Comparison of ENCODE assay signal across 30 cellular contexts in the genomic region with DNA sequence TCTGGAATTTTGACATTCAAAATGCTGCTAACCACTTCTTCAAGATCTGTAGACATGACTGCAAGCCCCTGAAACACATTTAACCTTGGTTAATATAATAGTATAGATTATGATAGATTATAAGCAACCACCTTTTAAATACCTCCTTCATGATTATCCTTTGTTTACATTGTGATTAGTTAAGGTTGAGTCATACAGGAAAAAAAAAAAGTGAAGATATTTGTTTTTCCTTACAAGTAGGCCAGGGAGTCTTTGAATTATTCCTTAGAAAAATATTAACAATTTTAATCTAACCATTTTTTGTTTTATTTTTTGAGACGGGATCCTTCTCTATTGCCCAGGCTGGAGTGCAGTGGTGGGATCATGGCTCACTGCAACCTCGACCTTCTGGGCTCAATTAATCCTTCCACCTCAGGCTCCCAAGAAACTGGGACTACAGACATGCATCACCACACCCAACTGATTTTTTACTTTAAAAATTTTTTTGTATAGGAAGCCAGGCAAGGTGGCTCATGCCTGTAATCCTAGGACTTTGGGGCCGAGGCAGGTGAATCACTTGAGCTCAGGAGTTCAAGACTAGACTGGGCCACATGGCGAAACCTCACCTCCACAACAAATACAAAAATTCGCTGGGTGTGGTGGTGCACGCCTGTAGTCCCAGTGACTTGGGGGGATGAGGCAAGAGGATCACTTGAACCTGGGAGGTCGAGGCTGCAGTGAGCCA.
DNase-seq lines count a peak whose midpoint lies in the region; ATAC-seq, FAIRE-seq and TF ChIP-seq lines count a peak whose summit lies in the region.
"Had no signal": no experiment of that assay in that cellular context is flagged by ENCODE, and none has a peak within 500 bp of the region (broad histone marks: within the 10 kb centered on the region; RNA-seq: fewer than 3 reads in every experiment).

No MANE protein-coding gene starts in this region.

- no peaks in the 10 kb centered on the region for H3K27me3 ChIP-seq in breast epithelium
- H3K27me3 ChIP-seq: right lobe of liver, transverse colon had no signal

- H3K4me3 Mint-ChIP-seq in MCF 10A (ENCODE audit: unreplicated experiment) (no peak overlapping the region), osteocyte (ENCODE audit: unreplicated experiment) (no peak overlapping the region)
- no peak overlapping the region for H3K4me3 Mint-ChIP-seq in activated CD4-positive, alpha-beta T cell treated with anti-CD3 and anti-CD28 coated beads for 36 hours
- H3K4me3 Mint-ChIP-seq: activated CD8-positive, alpha-beta T cell treated with anti-CD3 and anti-CD28 coated beads for 36 hours; activated naive CD8-positive, alpha-beta T cell; CD4-positive, alpha-beta T cell; T-helper 17 cell had no signal

- H3K36me3 ChIP-seq in breast epithelium, result no peaks in the 10 kb centered on the region
- H3K36me3 ChIP-seq: HAP-1, right lobe of liver, transverse colon had no signal

- TF ChIP-seq CTCF in MCF 10A (IDR thresholded peaks at IDR 0.05; ENCODE audit: unreplicated experiment) (no peak), breast epithelium (IDR thresholded peaks at IDR 0.05) (no peak), epithelial cell of esophagus (IDR thresholded peaks at IDR 0.05; ENCODE audit: insufficient read depth, low read depth, low read length, missing control alignments) (no peak), osteocyte (IDR thresholded peaks at IDR 0.05) (no peak), omental fat pad (IDR thresholded peaks at IDR 0.05) (no peak)

- CTCF ChIA-PET in MCF 10A (lab: Yijun Ruan, JAX), result interaction anchor here (0.7 kb wide), 1 partner anchor 347 kb away, joined by 3 read pairs; no protein-coding TSS in a partner anchor
- CTCF ChIA-PET in activated CD4-positive, alpha-beta T cell treated with anti-CD3 and anti-CD28 coated beads for 36 hours (lab: Charles Lee), result no interaction called here

- no TSS peak for BruUV-seq in MCF 10A (replicated peaks; lab: Mats Ljungman, UMichigan)

- H3K27ac Mint-ChIP-seq in MCF 10A (ENCODE audit: low read depth, unreplicated experiment) (no peak overlapping the region), osteocyte (ENCODE audit: unreplicated experiment) (no peak overlapping the region)
- no peak overlapping the region for H3K27ac Mint-ChIP-seq in activated CD4-positive, alpha-beta T cell treated with anti-CD3 and anti-CD28 coated beads for 36 hours
- H3K27ac Mint-ChIP-seq: activated CD8-positive, alpha-beta T cell treated with anti-CD3 and anti-CD28 coated beads for 36 hours; activated naive CD8-positive, alpha-beta T cell; CD4-positive, alpha-beta T cell; T-helper 17 cell had no signal

- H3K36me3 Mint-ChIP-seq in MCF 10A (ENCODE audit: insufficient read depth, unreplicated experiment) (no peaks in the 10 kb centered on the region), osteocyte (ENCODE audit: unreplicated experiment) (peaks cover 2% of the 10 kb centered on the region)
- no peaks in the 10 kb centered on the region for H3K36me3 Mint-ChIP-seq in activated CD4-positive, alpha-beta T cell treated with anti-CD3 and anti-CD28 coated beads for 36 hours (ENCODE audit: low read depth)

- H3K9me3 ChIP-seq in breast epithelium, result no peaks in the 10 kb centered on the region
- H3K9me3 ChIP-seq: HAP-1, right lobe of liver, transverse colon had no signal

- intact Hi-C loops in MCF 10A (cut with micrococcal nuclease), result no loop called here
- intact Hi-C loops in breast epithelium (cut with DNase I; ENCODE audit: low total_unique reads), result no loop called here
- intact Hi-C loops in activated CD4-positive, alpha-beta T cell treated with anti-CD3 and anti-CD28 coated beads for 36 hours (cut with DNase I, micrococcal nuclease), result no loop called here

- FAIRE-seq in RCC 7860 (lab: Jason Lieb, UNC), result peak; percentile 23
- FAIRE-seq: GM19239 had no signal

- H3K9me3 Mint-ChIP-seq in MCF 10A (ENCODE audit: unreplicated experiment) (peaks cover 7% of the 10 kb centered on the region), osteocyte (ENCODE audit: unreplicated experiment) (peaks cover 8% of the 10 kb centered on the region)
- peaks cover 12% of the 10 kb centered on the region for H3K9me3 Mint-ChIP-seq in activated CD4-positive, alpha-beta T cell treated with anti-CD3 and anti-CD28 coated beads for 36 hours (ENCODE audit: low read depth)
- H3K9me3 Mint-ChIP-seq: CD4-positive, alpha-beta T cell had no signal

- no peaks in the 10 kb centered on the region for H3K4me1 ChIP-seq in breast epithelium
- H3K4me1 ChIP-seq: HAP-1, right lobe of liver, transverse colon had no signal

- no peaks in the 10 kb centered on the region for H3K27me3 Mint-ChIP-seq in MCF 10A (ENCODE audit: insufficient read depth, unreplicated experiment)
- H3K27me3 Mint-ChIP-seq in activated CD4-positive, alpha-beta T cell treated with anti-CD3 and anti-CD28 coated beads for 36 hours, result no peaks in the 10 kb centered on the region
- H3K27me3 Mint-ChIP-seq in osteocyte (ENCODE audit: unreplicated experiment), result peaks cover 4% of the 10 kb centered on the region
- H3K27me3 Mint-ChIP-seq: activated CD8-positive, alpha-beta T cell treated with anti-CD3 and anti-CD28 coated beads for 36 hours; activated naive CD8-positive, alpha-beta T cell; CD4-positive, alpha-beta T cell; T-helper 17 cell had no signal

- POLR2A ChIA-PET in MCF 10A (lab: Yijun Ruan, JAX), result no interaction called here
- POLR2A ChIA-PET in activated CD4-positive, alpha-beta T cell treated with anti-CD3 and anti-CD28 coated beads for 36 hours (lab: Charles Lee), result no interaction called here

- TF ChIP-seq POLR2A in breast epithelium (IDR thresholded peaks at IDR 0.05), result no peak

- H3K4me3 ChIP-seq in breast epithelium (no peak overlapping the region), epithelial cell of esophagus (ENCODE audit: low read length) (no peak overlapping the region)
- H3K4me3 ChIP-seq: HAP-1, lung, right lobe of liver, SK-N-MC, transverse colon had no signal

- H3K4me1 Mint-ChIP-seq in MCF 10A (ENCODE audit: insufficient read depth, unreplicated experiment) (peaks cover 4% of the 10 kb centered on the region), osteocyte (ENCODE audit: unreplicated experiment) (peaks cover 4% of the 10 kb centered on the region)
- H3K4me1 Mint-ChIP-seq in activated CD4-positive, alpha-beta T cell treated with anti-CD3 and anti-CD28 coated beads for 36 hours, result no peaks in the 10 kb centered on the region
- H3K4me1 Mint-ChIP-seq: T-helper 17 cell had no signal

- DNase-seq in MCF 10A (ENCODE audit: unreplicated experiment) (peak; percentile 34), breast epithelium (ENCODE audit: low spot score in 2 of 2) (no peak), RCC 7860 (ENCODE audit: low spot score) (peak; percentile 19), epithelial cell of esophagus (ENCODE audit: low read depth) (peak; percentile 82), renal cortical epithelial cell (ENCODE audit: low read depth) (peak; percentile 57), osteocyte (ENCODE audit: extremely low spot score, unreplicated experiment) (no peak), omental fat pad (ENCODE audit: low spot score) (no peak)
- no peak for DNase-seq in activated CD4-positive, alpha-beta T cell treated with anti-CD3 and anti-CD28 coated beads for 36 hours
- DNase-seq: activated CD8-positive, alpha-beta T cell treated with anti-CD3 and anti-CD28 coated beads for 36 hours; AML-193; aorta; CD4-positive, alpha-beta T cell; cerebellar nuclear complex; GF-D8; head of caudate nucleus; kidney glomerular epithelial cell; NCI-H1105; NCI-H2029 treated with DMSO at 0.1 percent for 48 hours; NCI-H226; NCI-H69; right lobe of liver; stimulated activated CD4-positive, alpha-beta T cell treated with anti-CD3 and anti-CD28 coated beads, Interleukin-2, amount 100 ng/mL, for 48 hours; T-helper 17 cell; transverse colon had no signal

- no peak overlapping the region for H3K27ac ChIP-seq in breast epithelium
- H3K27ac ChIP-seq: right lobe of liver, SK-N-MC, transverse colon had no signal

- ATAC-seq in activated CD4-positive, alpha-beta T cell treated with anti-CD3 and anti-CD28 coated beads for 36 hours, result no peak
- ATAC-seq in omental fat pad (ENCODE audit: low FRiP score), result no peak
- ATAC-seq: activated CD4-positive, CD25-positive, alpha-beta regulatory T cell treated with anti-CD3 and anti-CD28 coated beads, Interleukin-2, amount 50 U/mL, for 24 hours; activated CD8-positive, alpha-beta T cell treated with anti-CD3 and anti-CD28 coated beads for 36 hours; right lobe of liver; T-helper 17 cell had no signal

Comparison
In these comparisons a context has a peak if more than half of its experiments do, and no peak if none do; other contexts are left out.
1. DNase-seq: peak in MCF 10A (single experiment), RCC 7860 (single experiment), epithelial cell of esophagus (single experiment) and renal cortical epithelial cell (single experiment); none in breast epithelium (0 of 2), activated CD4-positive, alpha-beta T cell treated with anti-CD3 and anti-CD28 coated beads for 36 hours (single experiment), osteocyte (single experiment) and omental fat pad (single experiment).